23 cellular contexts compared by ENCODE assay signal in the genomic region with DNA sequence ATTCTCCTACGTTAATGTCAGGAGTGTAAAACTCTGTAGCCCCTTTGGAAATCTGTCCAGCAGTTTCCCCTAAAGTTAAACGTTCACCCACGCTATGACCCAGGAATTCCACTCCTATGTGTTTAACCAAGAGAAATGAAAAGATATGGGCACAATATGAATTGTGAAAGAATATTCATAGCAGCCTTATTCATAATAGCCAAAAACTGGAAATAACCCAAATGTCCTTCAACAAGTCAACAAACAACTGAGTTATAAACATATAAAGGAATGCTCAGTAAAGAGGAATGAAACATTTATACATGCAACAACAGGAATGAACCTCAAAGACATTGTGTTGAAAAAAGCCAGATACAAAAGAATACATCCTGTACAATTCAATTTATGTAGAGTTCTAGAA.
"Had no signal": no experiment of that assay in that cellular context is flagged by ENCODE, and none has a peak within 500 bp of the region (broad histone marks: within the 10 kb centered on the region; RNA-seq: fewer than 3 reads in every experiment).

No MANE protein-coding gene starts in this region.

- DNase-seq: cortex of kidney; effector memory CD4-positive, alpha-beta T cell; glutamatergic neuron; kidney; left cardiac atrium; left ventricle myocardium inferior; lower lobe of right lung; occipital lobe; pancreas; right cardiac atrium; stimulated activated CD4-positive, alpha-beta T cell treated with anti-CD3 and anti-CD28 coated beads, Interleukin-15, amount 100 ng/mL, for 24 hours; stimulated activated CD4-positive, alpha-beta T cell treated with anti-CD3 and anti-CD28 coated beads, Interleukin-1b, Interleukin-23, amount 100 ng/mL, for 48 hours; stimulated activated CD4-positive, alpha-beta T cell treated with anti-CD3 and anti-CD28 coated beads, Interleukin-4, amount 100 ng/mL, for 4 hours; stimulated activated naive B cell treated with anti-CD40 and anti-IgM and Interleukin-4, amounts not matched to agents 10 μg/mL and 1 μg/mL and 100 μg/mL, for 72 hours; stimulated activated naive CD8-positive, alpha-beta T cell treated with anti-CD3 and anti-CD28 coated beads, Interleukin-15, amount 100 ng/mL, for 72 hours; testis; upper lobe of right lung had no signal

- H3K27ac ChIP-seq: epithelial cell of prostate, esophagus muscularis mucosa, gastroesophageal sphincter, left ventricle myocardium inferior, lower lobe of right lung, pancreas, testis, upper lobe of right lung, vagina had no signal

- H3K9me3 ChIP-seq: esophagus muscularis mucosa, gastroesophageal sphincter, left ventricle myocardium inferior, lower lobe of right lung, pancreas, testis, tibial nerve, upper lobe of right lung, vagina had no signal

- H3K4me1 ChIP-seq: gastroesophageal sphincter, left ventricle myocardium inferior, lower lobe of right lung, pancreas, testis, upper lobe of right lung, vagina had no signal

- H3K36me3 ChIP-seq: esophagus muscularis mucosa, gastroesophageal sphincter, left ventricle myocardium inferior, lower lobe of right lung, pancreas, tibial nerve, upper lobe of right lung, vagina had no signal

- ATAC-seq: gastroesophageal sphincter; left cardiac atrium; lower lobe of right lung; natural killer cell treated with Interleukin-12 subunit alpha and Interleukin-12 subunit beta and Interleukin-15 and Interleukin-18, amount 100 ng/mL, for 72 hours; pancreas; right cardiac atrium; stimulated activated naive B cell treated with anti-CD40 and anti-IgM and Interleukin-4, amounts not matched to agents 10 μg/mL and 1 μg/mL and 100 μg/mL, for 72 hours; stimulated activated naive CD8-positive, alpha-beta T cell treated with anti-CD3 and anti-CD28 coated beads, Interleukin-15, amount 100 ng/mL, for 72 hours; upper lobe of right lung had no signal

- H3K4me3 ChIP-seq: esophagus muscularis mucosa, gastroesophageal sphincter, left ventricle myocardium inferior, lower lobe of right lung, pancreas, testis, tibial nerve, upper lobe of right lung, vagina had no signal

- H3K27me3 ChIP-seq: esophagus muscularis mucosa, gastroesophageal sphincter, testis, tibial nerve, vagina had no signal
